1 cellular context compared by ENCODE assay signal in genomic region chr17:55635253-55635766, GRCh38.
TF ChIP-seq lines count a peak whose summit lies in the region.

No MANE protein-coding gene starts in this region.

TF ChIP-seq in H1, 55 proteins besides CTCF, POLR2A, EP300 and RAD21:
- TF ChIP-seq SP1 (IDR thresholded peaks at IDR 0.05; ENCODE audit: low read depth, low read length) = no peak
- no peak for TF ChIP-seq EZH2 (IDR thresholded peaks at IDR 0.05; ENCODE audit: low read depth, low read length, severe bottlenecking)
- TF ChIP-seq ASH2L (IDR thresholded peaks at IDR 0.05; ENCODE audit: low read length) = no peak
- TF ChIP-seq CHD2 (IDR thresholded peaks at IDR 0.05; ENCODE audit: low read length) = no peak
- TF ChIP-seq POLR2AphosphoS5 (IDR thresholded peaks at IDR 0.05; ENCODE audit: low read depth, low read length) = no peak
- no peak for TF ChIP-seq NANOG (IDR thresholded peaks at IDR 0.05; ENCODE audit: insufficient read depth, low read depth, low read length, poor library complexity, severe bottlenecking)
- TF ChIP-seq FOSL1 (IDR thresholded peaks at IDR 0.05; ENCODE audit: insufficient read depth, low read depth, low read length) = no peak
- no peak for TF ChIP-seq TCF12 (IDR thresholded peaks at IDR 0.05; ENCODE audit: low read depth, low read length)
- TF ChIP-seq SAP30 (IDR thresholded peaks at IDR 0.05; ENCODE audit: insufficient read depth, insufficient replicate concordance, low read length) = no peak
- no peak for TF ChIP-seq CBX5 (IDR thresholded peaks at IDR 0.05; ENCODE audit: low read depth, low read length)
- TF ChIP-seq CREB1 (IDR thresholded peaks at IDR 0.05) = no peak
- no peak for TF ChIP-seq KDM5A (IDR thresholded peaks at IDR 0.05; ENCODE audit: low read length)
- TF ChIP-seq KDM1A (IDR thresholded peaks at IDR 0.05; ENCODE audit: borderline replicate concordance, low read length) = no peak
TF ChIP-seq in H1: peak in this region for 0.
